14 cellular contexts compared by ENCODE assay signal in the genomic region with DNA sequence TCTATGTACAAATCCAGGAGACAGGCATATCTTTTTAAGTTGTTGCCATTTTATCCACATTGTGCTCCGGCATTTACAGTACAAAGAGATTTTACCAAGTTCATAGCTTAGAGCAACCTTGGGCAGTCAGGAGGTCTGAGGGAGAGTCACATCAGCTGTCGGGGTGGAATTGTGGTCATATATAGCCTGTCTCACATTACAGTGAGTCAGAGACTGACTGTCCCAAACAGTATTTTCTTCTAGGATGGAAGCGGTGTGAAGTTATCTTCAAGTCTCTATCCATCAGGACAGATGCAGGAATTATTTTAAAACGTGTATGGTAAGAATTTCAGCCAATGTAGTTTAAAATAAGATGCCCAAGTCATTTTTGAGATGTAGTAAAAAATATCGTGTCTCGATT. TPM values are rescaled to one million over a fixed set of nuclear protein-coding genes. Genes with fewer than 3 reads are reported as not detected.
DNase-seq lines count a peak whose midpoint lies in the region; ATAC-seq and TF ChIP-seq lines count a peak whose summit lies in the region.
"Had no signal": no experiment of that assay in that cellular context is flagged by ENCODE, and none has a peak within 500 bp of the region (broad histone marks: within the 10 kb centered on the region; RNA-seq: fewer than 3 reads in every experiment).

No MANE protein-coding gene starts in this region.

- no peaks in the 10 kb centered on the region for H4K20me1 ChIP-seq in OCI-LY7 (ENCODE audit: insufficient read depth, low read length)

- no peak for TF ChIP-seq CTCF in AG10803 (conservative IDR thresholded peaks at IDR 0.05; ENCODE audit: low read length)
- TF ChIP-seq CTCF in OCI-LY7 (conservative IDR thresholded peaks at IDR 0.05; ENCODE audit: low read length) = no peak
- no peak for TF ChIP-seq CTCF in chondrocyte (IDR thresholded peaks at IDR 0.05)
- TF ChIP-seq CTCF in Caco-2 (IDR thresholded peaks at IDR 0.05; ENCODE audit: insufficient read depth in 1 of 2, low read depth in 1 of 2, low read length in 1 of 2, severe bottlenecking in 1 of 2, unreplicated experiment in 1 of 2) = no peak

- H3K27me3 ChIP-seq in Caco-2 (replicated peaks; ENCODE audit: control insufficient read depth, insufficient read depth, low read length) = no peaks in the 10 kb centered on the region
- H3K27me3 ChIP-seq: BE2C had no signal

- no peaks in the 10 kb centered on the region for H3K9me2 ChIP-seq in OCI-LY7 (ENCODE audit: insufficient read depth, low read length)

- H3K4me1 Mint-ChIP-seq in chondrocyte (ENCODE audit: low read depth) = peaks cover 24% of the 10 kb centered on the region
- H3K4me1 Mint-ChIP-seq in Caco-2 (ENCODE audit: low read depth, unreplicated experiment) = no peaks in the 10 kb centered on the region
- H3K4me1 Mint-ChIP-seq: immature natural killer cell had no signal

- H3K9me3 ChIP-seq in OCI-LY7 (ENCODE audit: low read length) (no peaks in the 10 kb centered on the region), Caco-2 (no peaks in the 10 kb centered on the region)
- H3K9me3 ChIP-seq: BE2C had no signal

- no peak for ATAC-seq in HG02588 (IDR thresholded peaks at IDR 0.05; ENCODE audit: unreplicated experiment)
- ATAC-seq in HG03432 (IDR thresholded peaks at IDR 0.05; ENCODE audit: unreplicated experiment) = no peak

- H3K4me3 ChIP-seq in AG10803 (ENCODE audit: low read length) (no peak overlapping the region), OCI-LY7 (ENCODE audit: low read depth, low read length, poor library complexity, severe bottlenecking) (no peak overlapping the region), Caco-2 (ENCODE audit: low read depth, low read length) (no peak overlapping the region)

- no peak overlapping the region for H3K4me3 Mint-ChIP-seq in chondrocyte (ENCODE audit: unreplicated experiment)
- no peak overlapping the region for H3K4me3 Mint-ChIP-seq in Caco-2 (ENCODE audit: unreplicated experiment)
- H3K4me3 Mint-ChIP-seq: immature natural killer cell, type B pancreatic cell had no signal

- H3K27me3 Mint-ChIP-seq in chondrocyte (ENCODE audit: low read depth) (no peaks in the 10 kb centered on the region), Caco-2 (ENCODE audit: insufficient read depth, unreplicated experiment) (no peaks in the 10 kb centered on the region)
- H3K27me3 Mint-ChIP-seq: type B pancreatic cell had no signal

- no peak overlapping the region for H3K4me2 ChIP-seq in OCI-LY7 (ENCODE audit: low read length)

- H3K79me2 ChIP-seq in OCI-LY7 (ENCODE audit: insufficient read depth, low read depth, low read length) = no peaks in the 10 kb centered on the region

- H3K36me3 Mint-ChIP-seq in chondrocyte (ENCODE audit: low read depth) (no peaks in the 10 kb centered on the region), Caco-2 (ENCODE audit: insufficient read depth, unreplicated experiment) (no peaks in the 10 kb centered on the region)
- H3K36me3 Mint-ChIP-seq: immature natural killer cell had no signal

- POLR2A ChIA-PET in OCI-LY7 (lab: Charles Lee) = interaction anchor here (0.5 kb wide), 1 partner anchor 720 kb away, joined by 3 read pairs; no protein-coding TSS in a partner anchor
- POLR2A ChIA-PET in Caco-2 (lab: Charles Lee) = no interaction called here

- peak; percentile 62 for DNase-seq in AG10803 (ENCODE audit: low read depth)
- DNase-seq in OCI-LY7 (ENCODE audit: low spot score) = no peak
- DNase-seq in chondrocyte (ENCODE audit: low spot score) = no peak
- DNase-seq in kidney tubule cell (ENCODE audit: low spot score) = peak; percentile 64
- DNase-seq in Caco-2 = no peak
- no peak for DNase-seq in NCI-H2081 (lab: John Stamatoyannopoulos, UW)
- DNase-seq: activated CD4-positive, alpha-beta T cell treated with anti-CD3 and anti-CD28 coated beads for 4 hours; BE2C; immature natural killer cell; NCI-H2029 treated with DMSO at 0.1 percent for 48 hours; occipital lobe had no signal

- H3K36me3 ChIP-seq in OCI-LY7 (ENCODE audit: insufficient read depth, low read length) = no peaks in the 10 kb centered on the region
- no peaks in the 10 kb centered on the region for H3K36me3 ChIP-seq in Caco-2 (ENCODE audit: control insufficient read depth, insufficient read depth, low read length)
- H3K36me3 ChIP-seq: BE2C had no signal

- BruUV-seq in OCI-LY7 (replicated peaks; lab: Mats Ljungman, UMichigan) (no TSS peak), Caco-2 (replicated peaks; lab: Mats Ljungman, UMichigan) (no TSS peak)

- peak overlapping the region; percentile 45; the same call in 1 of the 2 replicates for H2AFZ ChIP-seq in OCI-LY7 (ENCODE audit: low read length)

- peak overlapping the region; percentile 76 for H3K27ac Mint-ChIP-seq in chondrocyte (ENCODE audit: unreplicated experiment)
- no peak overlapping the region for H3K27ac Mint-ChIP-seq in Caco-2 (ENCODE audit: unreplicated experiment)
- H3K27ac Mint-ChIP-seq: immature natural killer cell, type B pancreatic cell had no signal

- H3K9me3 Mint-ChIP-seq in chondrocyte (ENCODE audit: low read depth) (no peaks in the 10 kb centered on the region), Caco-2 (ENCODE audit: unreplicated experiment) (no peaks in the 10 kb centered on the region)
- H3K9me3 Mint-ChIP-seq: immature natural killer cell, type B pancreatic cell had no signal

- H3K27ac ChIP-seq in OCI-LY7 (ENCODE audit: low read depth, low read length, poor library complexity, severe bottlenecking) = no peak overlapping the region

- intact Hi-C loops in OCI-LY7 (cut with micrococcal nuclease; ENCODE audit: unreplicated experiment) (no loop called here), Caco-2 (cut with micrococcal nuclease; ENCODE audit: unreplicated experiment) (no loop called here)

- CTCF ChIA-PET in OCI-LY7 (lab: Charles Lee; ENCODE audit: unreplicated experiment) (no interaction called here), Caco-2 (lab: Charles Lee) (no interaction called here)

- no peaks in the 10 kb centered on the region for H3K4me1 ChIP-seq in OCI-LY7 (ENCODE audit: insufficient read depth, low read length, poor library complexity, severe bottlenecking)
- H3K4me1 ChIP-seq in Caco-2 = no peaks in the 10 kb centered on the region
- H3K4me1 ChIP-seq: BE2C had no signal

RNA-seq across cellular contexts. Expression of gene GPRC5B, which starts 53.0 kb away (rescaled TPM):
- total RNA-seq in OCI-LY7 (2014; rRNA removed; shearing (Covaris generic)) = not detected in 2 replicates
- total RNA-seq in OCI-LY7 (2022) = not detected in 2 replicates
- total RNA-seq in chondrocyte = 1.9 to 2.2 TPM (median 2.1 TPM) in 3 replicates
- total RNA-seq in Caco-2 (2022) = 7.6 and 14.0 TPM in 2 replicates

Comparison
In these comparisons a context has a peak if more than half of its experiments do, and no peak if none do; other contexts are left out.
1. DNase-seq: peak in AG10803 (single experiment) and kidney tubule cell (single experiment); none in OCI-LY7 (single experiment), chondrocyte (single experiment), Caco-2 (0 of 2) and NCI-H2081 (0 of 2).